Comparison of ENCODE assay signal across 21 cellular contexts in genomic region chr11:131682373-131683015, GRCh38.
"Had no signal": no experiment of that assay in that cellular context is flagged by ENCODE, and none has a peak within 500 bp of the region (broad histone marks: within the 10 kb centered on the region; RNA-seq: fewer than 3 reads in every experiment).

No MANE protein-coding gene starts in this region.

- H3K9me3 ChIP-seq: adrenal gland had no signal

- H3K27me3 Mint-ChIP-seq: activated CD4-positive, alpha-beta T cell treated with anti-CD3 and anti-CD28 coated beads, Interleukin-2, amount 10 ng/mL, durations not matched to agents 24 days and 14 days; activated naive CD8-positive, alpha-beta T cell treated with anti-CD3 and anti-CD28 coated beads, Interleukin-2, amount 10 ng/mL, durations not matched to agents 7 days and 5 days had no signal

- H3K9me3 Mint-ChIP-seq: activated B cell treated with CpG ODN at 0.5 μM for 24 hours; activated CD4-positive, alpha-beta T cell treated with anti-CD3 and anti-CD28 coated beads, Interleukin-2, amount 10 ng/mL, durations not matched to agents 24 days and 14 days; activated naive CD8-positive, alpha-beta T cell treated with anti-CD3 and anti-CD28 coated beads, Interleukin-2, amount 10 ng/mL, durations not matched to agents 7 days and 5 days had no signal

- H3K36me3 Mint-ChIP-seq: activated naive CD8-positive, alpha-beta T cell treated with anti-CD3 and anti-CD28 coated beads, Interleukin-2, amount 10 ng/mL, durations not matched to agents 7 days and 5 days had no signal

- H3K4me3 Mint-ChIP-seq: activated B cell treated with CpG ODN at 0.5 μM for 24 hours; activated CD4-positive, alpha-beta T cell treated with anti-CD3 and anti-CD28 coated beads, Interleukin-2, amount 10 ng/mL, durations not matched to agents 24 days and 14 days; activated naive CD8-positive, alpha-beta T cell treated with anti-CD3 and anti-CD28 coated beads, Interleukin-2, amount 10 ng/mL, durations not matched to agents 7 days and 5 days; T-helper 17 cell had no signal

- H3K27ac Mint-ChIP-seq: activated B cell treated with CpG ODN at 0.5 μM for 24 hours; activated CD4-positive, alpha-beta T cell treated with anti-CD3 and anti-CD28 coated beads, Interleukin-2, amount 10 ng/mL, durations not matched to agents 24 days and 14 days; activated naive CD8-positive, alpha-beta T cell treated with anti-CD3 and anti-CD28 coated beads, Interleukin-2, amount 10 ng/mL, durations not matched to agents 7 days and 5 days; T-helper 17 cell had no signal

- H3K4me1 ChIP-seq: adrenal gland had no signal

- ATAC-seq: T-helper 17 cell had no signal

- H3K36me3 ChIP-seq: adrenal gland had no signal

- H3K27ac ChIP-seq: adrenal gland had no signal

- DNase-seq: activated B cell treated with CpG ODN at 0.5 μM for 24 hours; activated CD4-positive, alpha-beta T cell treated with anti-CD3 and anti-CD28 coated beads for 1 hour; activated CD4-positive, alpha-beta T cell treated with anti-CD3 and anti-CD28 coated beads, Interleukin-2, amount 10 ng/mL, durations not matched to agents 24 days and 14 days; activated CD4-positive, alpha-beta T cell treated with anti-CD3 and anti-CD28 coated beads, Interleukin-2, amount 50 U/mL, for 48 hours; activated naive CD4-positive, alpha-beta T cell treated with anti-CD3 and anti-CD28 coated beads, Interleukin-2, amount 50 U/mL, for 16 hours; activated naive CD8-positive, alpha-beta T cell treated with anti-CD3 and anti-CD28 coated beads, Interleukin-2, amount 10 ng/mL, durations not matched to agents 7 days and 5 days; activated T-cell treated with anti-CD3 and anti-CD28 coated beads for 4 hours; anterior cingulate cortex; cerebellar nuclear complex; MM.1S; NCI-H1694; NCI-H2029; NCI-H2107; NCI-H2171 treated with DMSO at 0.1 percent for 48 hours; NCI-H226; NCI-H526; NCI-H82; SIG-M5; T-helper 17 cell; T-helper 9 cell had no signal

- H3K4me3 ChIP-seq: adrenal gland had no signal

- H3K4me1 Mint-ChIP-seq: activated B cell treated with CpG ODN at 0.5 μM for 24 hours; activated CD4-positive, alpha-beta T cell treated with anti-CD3 and anti-CD28 coated beads, Interleukin-2, amount 10 ng/mL, durations not matched to agents 24 days and 14 days; activated naive CD8-positive, alpha-beta T cell treated with anti-CD3 and anti-CD28 coated beads, Interleukin-2, amount 10 ng/mL, durations not matched to agents 7 days and 5 days; T-helper 17 cell had no signal
